In genomic region chr17:74971069-74971841, GRCh38 we compare ENCODE assay signal across 9 cellular contexts. TPM values are rescaled to one million over a fixed set of nuclear protein-coding genes. Genes with fewer than 3 reads are reported as not detected.
DNase-seq lines count a peak whose midpoint lies in the region; ATAC-seq and TF ChIP-seq lines count a peak whose summit lies in the region.
"Had no signal": no experiment of that assay in that cellular context is flagged by ENCODE, and none has a peak within 500 bp of the region (broad histone marks: within the 10 kb centered on the region; RNA-seq: fewer than 3 reads in every experiment).

No MANE protein-coding gene starts in this region.

- peak overlapping the region; percentile 84 for H3K4me3 Mint-ChIP-seq in Caco-2 (ENCODE audit: unreplicated experiment)

- H3K27me3 ChIP-seq in Caco-2 (replicated peaks; ENCODE audit: control insufficient read depth, insufficient read depth, low read length): no peaks in the 10 kb centered on the region
- H3K27me3 ChIP-seq in hepatocyte: peaks cover 11% of the 10 kb centered on the region
- peaks cover 0 to 36% (median 9%) of the 10 kb centered on the region in 3 donors for H3K27me3 ChIP-seq in psoas muscle (ENCODE audit: insufficient read depth in 3 of 3, low read length in 2 of 3)
- H3K27me3 ChIP-seq in foreskin keratinocyte: peaks cover 50% of the 10 kb centered on the region

- H2AFZ ChIP-seq in hepatocyte: no peak overlapping the region

- WGBS in hepatocyte (ENCODE audit: low lambda C conversion rate, missing lambda C conversion rate): 61% methylated on average over 8 of the region's 8 CpGs
- 82 to 84% (median 83%) methylated on average over 8 of the region's 8 CpGs for WGBS in psoas muscle, 3 donors

- ATAC-seq in SK-N-SH treated with all-trans-retinoic acid at 6 μM for 48 hours (peak; percentile 7; the same call in 2 of the 3 replicates), psoas muscle (no peak), foreskin keratinocyte (no peak)
- no peak for ATAC-seq in activated CD4-positive, CD25-positive, alpha-beta regulatory T cell treated with anti-CD3 and anti-CD28 coated beads, Interleukin-2, amount 50 U/mL, for 24 hours

- POLR2A ChIA-PET in Caco-2 (lab: Charles Lee): interaction anchor here (1.4 to 2.6 kb wide), 3 partner anchors 17 to 98 kb away, joined by 4 to 19 read pairs (median 17); partner anchors contain the start of genes CDR2L, FDXR and MRPL58

- no TSS peak for BruUV-seq in Caco-2 (replicated peaks; lab: Mats Ljungman, UMichigan)

- DNase-seq in Caco-2 (peak in 1 of 2 experiments; percentile 27), hepatocyte (ENCODE audit: low spot score) (no peak), psoas muscle (no peak), foreskin keratinocyte (no peak), iPS-NIHi7 (ENCODE audit: extremely low spot score) (no peak), occipital lobe (lab: John Stamatoyannopoulos, UW) (no peak)
- DNase-seq: stimulated activated CD4-positive, alpha-beta T cell treated with anti-CD3 and anti-CD28 coated beads, Interleukin-1b, Interleukin-23, amount 100 ng/mL, for 48 hours had no signal

- H3K27me3 Mint-ChIP-seq in Caco-2 (ENCODE audit: insufficient read depth, unreplicated experiment): no peaks in the 10 kb centered on the region

- H3K36me3 ChIP-seq in Caco-2 (ENCODE audit: control insufficient read depth, insufficient read depth, low read length): no peaks in the 10 kb centered on the region
- no peaks in the 10 kb centered on the region for H3K36me3 ChIP-seq in hepatocyte (replicated peaks; ENCODE audit: insufficient read depth, low read depth)
- H3K36me3 ChIP-seq in psoas muscle (ENCODE audit: insufficient read depth in 1 of 2, low read depth in 1 of 2): no peaks in the 10 kb centered on the region

- no peak overlapping the region for H3K27ac Mint-ChIP-seq in Caco-2 (ENCODE audit: unreplicated experiment)

- H3K4me3 ChIP-seq in Caco-2 (ENCODE audit: low read depth, low read length) (peak overlapping the region; percentile 90), hepatocyte (peak overlapping the region; percentile 16), psoas muscle (peak overlapping the region; percentile 68)

- H3K9me2 ChIP-seq in hepatocyte (replicated peaks; ENCODE audit: insufficient read depth): no peaks in the 10 kb centered on the region

- CTCF ChIA-PET in Caco-2 (lab: Charles Lee): interaction anchor here (0.7 to 4.7 kb wide), 7 partner anchors 9 to 65 kb away, joined by 3 to 61 read pairs (median 5); partner anchors contain the start of genes CDR2L and MRPL58

- TF ChIP-seq CTCF in Caco-2 (IDR thresholded peaks at IDR 0.05; ENCODE audit: insufficient read depth in 1 of 2, low read depth in 1 of 2, low read length in 1 of 2, severe bottlenecking in 1 of 2, unreplicated experiment in 1 of 2) (no peak), hepatocyte (IDR thresholded peaks at IDR 0.05; ENCODE audit: poor library complexity) (no peak), psoas muscle (IDR thresholded peaks at IDR 0.05) (no peak), foreskin keratinocyte (conservative IDR thresholded peaks at IDR 0.05) (no peak)

- H3K9me3 Mint-ChIP-seq in Caco-2 (ENCODE audit: unreplicated experiment): no peaks in the 10 kb centered on the region

- H3K9me3 ChIP-seq in Caco-2 (no peaks in the 10 kb centered on the region), hepatocyte (ENCODE audit: low read depth) (no peaks in the 10 kb centered on the region), psoas muscle (no peaks in the 10 kb centered on the region)

- no peaks in the 10 kb centered on the region for H4K20me1 ChIP-seq in hepatocyte (ENCODE audit: insufficient read depth, poor library complexity, severe bottlenecking)

- peaks cover 28% of the 10 kb centered on the region for H3K4me1 Mint-ChIP-seq in Caco-2 (ENCODE audit: low read depth, unreplicated experiment)

- peaks cover 6% of the 10 kb centered on the region for H3K36me3 Mint-ChIP-seq in Caco-2 (ENCODE audit: insufficient read depth, unreplicated experiment)

- H3K4me1 ChIP-seq in Caco-2 (peaks cover 36% of the 10 kb centered on the region), hepatocyte (ENCODE audit: insufficient read depth) (peaks cover 25% of the 10 kb centered on the region), psoas muscle (no peaks in the 10 kb centered on the region), foreskin keratinocyte (no peaks in the 10 kb centered on the region)

- peaks cover 21% of the 10 kb centered on the region for H3K79me2 ChIP-seq in hepatocyte

- peak overlapping the region; percentile 92 for H3K27ac ChIP-seq in hepatocyte
- H3K27ac ChIP-seq in psoas muscle: no peak overlapping the region
- H3K27ac ChIP-seq in foreskin keratinocyte: no peak overlapping the region

- intact Hi-C loops in Caco-2 (cut with micrococcal nuclease; ENCODE audit: unreplicated experiment): no loop called here
- intact Hi-C loops in psoas muscle (cut with DNase I): no loop called here

- peak overlapping the region; percentile 99 for H3K4me2 ChIP-seq in hepatocyte

TF ChIP-seq in SK-N-SH treated with all-trans-retinoic acid at 6 μM for 48 hours, 23 proteins besides CTCF, POLR2A, EP300 and RAD21 (continues in another document):
- TF ChIP-seq POU6F1 (CRISPR knock-in tag; IDR thresholded peaks at IDR 0.05; ENCODE audit: borderline replicate concordance, low read depth) (no peak), CREB5 (CRISPR knock-in tag; IDR thresholded peaks at IDR 0.05; ENCODE audit: low read depth) (no peak), OSR1 (CRISPR knock-in tag; IDR thresholded peaks at IDR 0.05) (no peak), ZFP30 (CRISPR knock-in tag; IDR thresholded peaks at IDR 0.05) (no peak), CSDC2 (CRISPR knock-in tag; IDR thresholded peaks at IDR 0.05) (no peak)

RNA-seq across cellular contexts. Expression of gene HID1, which starts 1.3 kb away (rescaled TPM):
- 29.8 and 30.4 TPM in 2 replicates for total RNA-seq in Caco-2 (2022)
- 13.2 and 15.3 TPM in 2 replicates for total RNA-seq in hepatocyte
- 43.4 and 55.5 TPM in 2 replicates for polyA plus RNA-seq in hepatocyte
- 10 to 100 TPM in 1 of 4 donors, 1 to 10 TPM in 3; 1.7 to 10.4 (median 2.8) TPM for total RNA-seq in psoas muscle
- 1 to 10 TPM; 2.3 to 4.8 (median 2.3) TPM for polyA plus RNA-seq in psoas muscle
- 0.07 and 0.10 TPM in 2 replicates for total RNA-seq in foreskin keratinocyte
- polyA plus RNA-seq in foreskin keratinocyte: 0.15 TPM in 1 of 2 replicates, not detected in the other
- total RNA-seq in occipital lobe: 13.7 TPM

RNA-seq across cellular contexts. Expression of gene CDR2L, which starts 16.2 kb away (rescaled TPM):
- 30.9 and 31.6 TPM in 2 replicates for total RNA-seq in Caco-2 (2022)
- total RNA-seq in hepatocyte: 12.8 and 16.4 TPM in 2 replicates
- 14.6 and 17.0 TPM in 2 replicates for polyA plus RNA-seq in hepatocyte
- 1 to 10 TPM; 1.4 to 3.4 (median 2.7) TPM for total RNA-seq in psoas muscle
- 1 to 10 TPM; 1.3 to 1.7 (median 1.5) TPM for polyA plus RNA-seq in psoas muscle
- 9.7 and 10.1 TPM in 2 replicates for total RNA-seq in foreskin keratinocyte
- 8.2 and 8.6 TPM in 2 replicates for polyA plus RNA-seq in foreskin keratinocyte
- total RNA-seq in occipital lobe: 4.5 TPM

RNA-seq across cellular contexts. Expression of gene OTOP3, which starts 35.6 kb away (rescaled TPM):
- not detected in 2 replicates for total RNA-seq in Caco-2 (2022)
- total RNA-seq in hepatocyte: 0.43 and 0.60 TPM in 2 replicates
- not detected in 2 replicates for polyA plus RNA-seq in hepatocyte
- not detected for total RNA-seq in psoas muscle
- polyA plus RNA-seq in psoas muscle: under 1 TPM in 1 of 3 donors, not detected in 2; 0.04 TPM
- not detected in 2 replicates for total RNA-seq in foreskin keratinocyte
- polyA plus RNA-seq in foreskin keratinocyte: not detected in 2 replicates
- total RNA-seq in occipital lobe: not detected

RNA-seq across cellular contexts. Expression of gene MRPL58, which starts 41.2 kb away (rescaled TPM):
- total RNA-seq in Caco-2 (2022) (61.0 and 61.8 TPM in 2 replicates), hepatocyte (39.3 and 49.5 TPM in 2 replicates), psoas muscle (10 to 100 TPM; 50.4 to 70.6 (median 59.2) TPM), foreskin keratinocyte (56.2 and 65.9 TPM in 2 replicates), occipital lobe (8.0 TPM)
- polyA plus RNA-seq in hepatocyte (29.8 and 39.3 TPM in 2 replicates), psoas muscle (10 to 100 TPM; 64.1 to 80.6 (median 76.2) TPM), foreskin keratinocyte (79.6 and 87.4 TPM in 2 replicates)

RNA-seq across cellular contexts. Expression of gene OTOP2, which starts 47.2 kb away (rescaled TPM):
- total RNA-seq in Caco-2 (2022) (not detected in 2 replicates), hepatocyte (0.16 and 1.1 TPM in 2 replicates), psoas muscle (not detected), foreskin keratinocyte (not detected in 2 replicates), occipital lobe (not detected)
- polyA plus RNA-seq in hepatocyte (0.19 TPM in 1 of 2 replicates, not detected in the other), psoas muscle (not detected), foreskin keratinocyte (not detected in 2 replicates)

Comparison
In these comparisons a context has a peak if more than half of its experiments do, and no peak if none do; other contexts are left out.
1. H3K4me3 ChIP-seq: peak in every context shown above with its lines; median percentile 90 in Caco-2; 68 in psoas muscle; 16 in hepatocyte.